1 cellular context compared by ENCODE assay signal in the genomic region with DNA sequence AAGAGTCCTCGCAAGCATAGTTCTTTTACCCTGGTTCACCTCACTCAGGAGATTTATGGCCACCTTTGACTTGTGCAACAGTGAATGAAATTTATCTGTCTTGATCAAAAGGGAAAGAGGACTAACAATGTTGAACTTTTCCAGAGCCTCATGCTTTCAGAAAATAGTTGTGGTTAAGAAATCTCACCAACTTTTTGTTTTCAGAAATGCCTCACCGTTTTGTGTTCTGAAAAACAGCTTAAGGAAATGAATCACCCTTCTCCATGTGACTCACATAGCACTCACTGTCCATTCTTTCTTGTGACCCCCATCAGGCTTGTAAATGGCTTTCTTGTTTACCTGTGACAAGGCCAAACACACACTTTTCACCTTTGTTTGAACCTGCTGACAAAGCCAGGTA.
TF ChIP-seq lines count a peak whose summit lies in the region.

No MANE protein-coding gene starts in this region.

TF ChIP-seq in HCT116, 20 proteins besides CTCF, POLR2A, EP300 and RAD21 (continued from another document):
- TF ChIP-seq, protein P1, sequence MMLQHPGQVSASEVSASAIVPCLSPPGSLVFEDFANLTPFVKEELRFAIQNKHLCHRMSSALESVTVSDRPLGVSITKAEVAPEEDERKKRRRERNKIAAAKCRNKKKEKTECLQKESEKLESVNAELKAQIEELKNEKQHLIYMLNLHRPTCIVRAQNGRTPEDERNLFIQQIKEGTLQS (IDR thresholded peaks at IDR 0.05), result peak; percentile 51; the same call in 1 of the 2 replicates
- TF ChIP-seq TCF7L2 (IDR thresholded peaks at IDR 0.05; ENCODE audit: borderline replicate concordance, extremely low read depth, insufficient read depth, insufficient read length) (peak; percentile 95), SIN3A (IDR thresholded peaks at IDR 0.05; ENCODE audit: low read depth) (peak; percentile 84), CBX3 (IDR thresholded peaks at IDR 0.05; ENCODE audit: low read depth) (peak; percentile 89; the same call in 1 of the 2 replicates), EZH2 (IDR thresholded peaks at IDR 0.05) (no peak), EZH2phosphoT487 (IDR thresholded peaks at IDR 0.05; ENCODE audit: borderline replicate concordance) (no peak), ZNF274 (IDR thresholded peaks at IDR 0.05; ENCODE audit: low read depth, low read length) (no peak), SP1 (IDR thresholded peaks at IDR 0.05; ENCODE audit: low read depth) (peak; percentile 100), ELF1 (IDR thresholded peaks at IDR 0.05; ENCODE audit: borderline replicate concordance, low read depth) (no peak; the same call in 1 of the 2 replicates), YY1 (IDR thresholded peaks at IDR 0.05; ENCODE audit: extremely low read depth, insufficient replicate concordance, low read depth, low read length) (no peak)
- TF ChIP-seq, protein P2, sequence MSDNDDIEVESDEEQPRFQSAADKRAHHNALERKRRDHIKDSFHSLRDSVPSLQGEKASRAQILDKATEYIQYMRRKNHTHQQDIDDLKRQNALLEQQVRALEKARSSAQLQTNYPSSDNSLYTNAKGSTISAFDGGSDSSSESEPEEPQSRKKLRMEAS (IDR thresholded peaks at IDR 0.05), result peak; percentile 86
